Comparison of ENCODE assay signal across 28 cellular contexts in the genomic region with DNA sequence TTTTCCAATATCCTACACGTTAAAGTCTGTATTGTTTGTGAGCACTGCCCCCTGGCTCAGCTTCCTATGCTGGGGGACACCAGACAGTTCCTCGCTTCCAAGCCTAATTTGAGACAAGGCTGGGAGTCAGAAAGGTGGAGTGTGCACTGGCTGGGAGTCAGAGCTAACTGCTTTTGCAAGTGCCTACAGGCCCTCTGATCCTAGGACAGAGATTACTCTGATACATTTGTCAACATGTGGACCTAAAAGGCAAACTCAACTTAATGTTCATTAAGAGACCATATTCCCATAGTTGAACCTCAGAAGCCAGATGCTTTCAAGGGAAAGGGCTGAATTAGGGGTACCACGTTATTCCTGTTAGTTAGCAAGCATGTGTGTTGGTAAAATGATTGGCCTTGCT.
"Had no signal": no experiment of that assay in that cellular context is flagged by ENCODE, and none has a peak within 500 bp of the region (broad histone marks: within the 10 kb centered on the region; RNA-seq: fewer than 3 reads in every experiment).

No MANE protein-coding gene starts in this region.

- H3K27me3 ChIP-seq: brain microvascular endothelial cell, esophagus squamous epithelium, gastrocnemius medialis, heart left ventricle had no signal

- H3K27me3 Mint-ChIP-seq: activated CD4-positive, alpha-beta T cell treated with anti-CD3 and anti-CD28 coated beads for 36 hours; activated CD4-positive, alpha-beta T cell treated with anti-CD3 and anti-CD28 coated beads, Interleukin-2, amount 10 ng/mL, durations not matched to agents 24 days and 14 days; activated naive CD8-positive, alpha-beta T cell; activated T-cell treated with anti-CD3 and anti-CD28 coated beads, Interleukin-2, amount 50 U/mL, for 24 hours; activated T-helper 17 cell treated with anti-CD3 and anti-CD28 coated beads, Interleukin-2, amount 50 U/mL, for 72 hours had no signal

- H3K27ac Mint-ChIP-seq: activated CD4-positive, alpha-beta memory T cell treated with anti-CD3 and anti-CD28 coated beads, Interleukin-2, amount 10 ng/mL, durations not matched to agents 7 days and 5 days; activated CD4-positive, alpha-beta T cell treated with anti-CD3 and anti-CD28 coated beads for 36 hours; activated CD4-positive, alpha-beta T cell treated with anti-CD3 and anti-CD28 coated beads, Interleukin-2, amount 10 ng/mL, durations not matched to agents 24 days and 14 days; activated naive CD8-positive, alpha-beta T cell; activated T-cell treated with anti-CD3 and anti-CD28 coated beads, Interleukin-2, amount 50 U/mL, for 24 hours; activated T-helper 17 cell treated with anti-CD3 and anti-CD28 coated beads, Interleukin-2, amount 50 U/mL, for 72 hours; effector memory CD8-positive, alpha-beta T cell had no signal

- H3K9me3 ChIP-seq: esophagus squamous epithelium, gastrocnemius medialis, heart left ventricle had no signal

- H3K4me1 ChIP-seq: gastrocnemius medialis, heart left ventricle had no signal

- H3K4me1 Mint-ChIP-seq: activated CD4-positive, alpha-beta T cell treated with anti-CD3 and anti-CD28 coated beads for 36 hours; activated CD4-positive, alpha-beta T cell treated with anti-CD3 and anti-CD28 coated beads, Interleukin-2, amount 10 ng/mL, durations not matched to agents 24 days and 14 days had no signal

- H3K9me3 Mint-ChIP-seq: activated CD4-positive, alpha-beta memory T cell treated with anti-CD3 and anti-CD28 coated beads, Interleukin-2, amount 10 ng/mL, durations not matched to agents 7 days and 5 days; activated CD4-positive, alpha-beta T cell treated with anti-CD3 and anti-CD28 coated beads, Interleukin-2, amount 10 ng/mL, durations not matched to agents 24 days and 14 days; activated T-cell treated with anti-CD3 and anti-CD28 coated beads, Interleukin-2, amount 50 U/mL, for 24 hours; activated T-helper 17 cell treated with anti-CD3 and anti-CD28 coated beads, Interleukin-2, amount 50 U/mL, for 72 hours; effector memory CD8-positive, alpha-beta T cell had no signal

- H3K4me3 ChIP-seq: esophagus squamous epithelium, gastrocnemius medialis, heart left ventricle had no signal

- H3K27ac ChIP-seq: brain microvascular endothelial cell, gastrocnemius medialis, heart left ventricle had no signal

- ATAC-seq: activated CD4-positive, alpha-beta T cell treated with anti-CD3 and anti-CD28 coated beads for 36 hours; activated T-helper 17 cell treated with anti-CD3 and anti-CD28 coated beads, Interleukin-2, amount 50 U/mL, for 72 hours; effector memory CD8-positive, alpha-beta T cell; gastrocnemius medialis; heart left ventricle had no signal

- H3K4me3 Mint-ChIP-seq: activated CD4-positive, alpha-beta memory T cell treated with anti-CD3 and anti-CD28 coated beads, Interleukin-2, amount 10 ng/mL, durations not matched to agents 7 days and 5 days; activated CD4-positive, alpha-beta T cell treated with anti-CD3 and anti-CD28 coated beads for 36 hours; activated CD4-positive, alpha-beta T cell treated with anti-CD3 and anti-CD28 coated beads, Interleukin-2, amount 10 ng/mL, durations not matched to agents 24 days and 14 days; activated naive CD8-positive, alpha-beta T cell; activated T-cell treated with anti-CD3 and anti-CD28 coated beads, Interleukin-2, amount 50 U/mL, for 24 hours; activated T-helper 17 cell treated with anti-CD3 and anti-CD28 coated beads, Interleukin-2, amount 50 U/mL, for 72 hours; effector memory CD8-positive, alpha-beta T cell had no signal

- DNase-seq: activated CD4-positive, alpha-beta memory T cell treated with anti-CD3 and anti-CD28 coated beads, Interleukin-2, amount 10 ng/mL, durations not matched to agents 7 days and 5 days; activated CD4-positive, alpha-beta T cell treated with anti-CD3 and anti-CD28 coated beads for 36 hours; activated CD4-positive, alpha-beta T cell treated with anti-CD3 and anti-CD28 coated beads, Interleukin-2, amount 10 ng/mL, durations not matched to agents 24 days and 14 days; activated CD4-positive, CD25-positive, alpha-beta regulatory T cell; activated CD4-positive, CD25-positive, alpha-beta regulatory T cell treated with anti-CD3 and anti-CD28 coated beads, Interleukin-2, amount 50 U/mL, for 72 hours; activated CD8-positive, alpha-beta memory T cell treated with anti-CD3 and anti-CD28 coated beads, Interleukin-2, amount 50 U/mL, for 48 hours; activated effector memory CD4-positive, alpha-beta T cell treated with Interleukin-2 at 50 U/mL for 16 hours; activated gamma-delta T cell treated with Interleukin-2 at 50 U/mL for 16 hours; activated naive CD4-positive, alpha-beta T cell treated with anti-CD3 and anti-CD28 coated beads, Interleukin-2, amount 50 U/mL, for 16 hours; activated naive CD4-positive, alpha-beta T cell treated with Interleukin-2 at 50 U/mL for 16 hours; activated T-cell treated with anti-CD3 and anti-CD28 coated beads for 4 hours; activated T-cell treated with anti-CD3 and anti-CD28 coated beads, Interleukin-2, amount 50 U/mL, for 24 hours; amniotic stem cell; anterior cingulate cortex; brain microvascular endothelial cell; caudate nucleus; cortex of kidney; dermis blood vessel endothelial cell; effector CD4-positive, alpha-beta T cell; effector memory CD8-positive, alpha-beta T cell; erythroblast; esophagus squamous epithelium; gastrocnemius medialis; glutamatergic neuron; heart left ventricle; T-helper 2 cell had no signal
